Comparison of ENCODE assay signal across 1 cellular context in genomic region chr17:31310877-31311276, GRCh38.
TF ChIP-seq lines count a peak whose summit lies in the region.

No MANE protein-coding gene starts in this region.

TF ChIP-seq in HepG2, 621 proteins besides CTCF, POLR2A, EP300 and RAD21:
- TF ChIP-seq ZNF652 (CRISPR knock-in tag; IDR thresholded peaks at IDR 0.05; ENCODE audit: borderline replicate concordance, low read depth) (no peak), NFE2L2 (IDR thresholded peaks at IDR 0.05; ENCODE audit: low read length) (no peak), NFE2L1 (CRISPR knock-in tag; IDR thresholded peaks at IDR 0.05; ENCODE audit: borderline replicate concordance) (no peak), ZNF737 (CRISPR knock-in tag; IDR thresholded peaks at IDR 0.05; ENCODE audit: borderline replicate concordance) (no peak), ZNF75D (CRISPR knock-in tag; IDR thresholded peaks at IDR 0.05; ENCODE audit: borderline replicate concordance) (no peak), ZNF614 (CRISPR knock-in tag; IDR thresholded peaks at IDR 0.05; ENCODE audit: borderline replicate concordance) (no peak), POLR2AphosphoS2 (IDR thresholded peaks at IDR 0.05; ENCODE audit: low read depth, low read length) (no peak), PCBP1 (IDR thresholded peaks at IDR 0.05; ENCODE audit: borderline replicate concordance, low read depth, low read length) (no peak), ZBTB33 (CRISPR knock-in tag; IDR thresholded peaks at IDR 0.05) (no peak), TRIM22 (IDR thresholded peaks at IDR 0.05) (no peak), KDM4B (CRISPR knock-in tag; IDR thresholded peaks at IDR 0.05) (no peak), ZNF274 (CRISPR knock-in tag; IDR thresholded peaks at IDR 0.05) (no peak), ZNF687 (CRISPR knock-in tag; IDR thresholded peaks at IDR 0.05) (no peak), PLRG1 (conservative IDR thresholded peaks at IDR 0.05) (no peak), ZNF782 (CRISPR knock-in tag; IDR thresholded peaks at IDR 0.05; ENCODE audit: borderline replicate concordance) (no peak)
